Comparison of ENCODE assay signal across 19 cellular contexts in genomic region chr1:234281826-234282489, GRCh38.
DNase-seq lines count a peak whose midpoint lies in the region; ATAC-seq and TF ChIP-seq lines count a peak whose summit lies in the region.
"Had no signal": no experiment of that assay in that cellular context is flagged by ENCODE, and none has a peak within 500 bp of the region (broad histone marks: within the 10 kb centered on the region; RNA-seq: fewer than 3 reads in every experiment).

No MANE protein-coding gene starts in this region.

- no peak for ATAC-seq in left colon
- ATAC-seq in HG03108 (IDR thresholded peaks at IDR 0.05; ENCODE audit: unreplicated experiment) = no peak
- no peak for ATAC-seq in naive thymus-derived CD8-positive, alpha-beta T cell
- ATAC-seq: mucosa of descending colon, pancreas, T-cell, WTC11 had no signal

- POLR2A ChIA-PET in naive thymus-derived CD8-positive, alpha-beta T cell (lab: Charles Lee) = no interaction called here

- DNase-seq in NCI-H1092 treated with DMSO at 0.1 percent for 48 hours (lab: John Stamatoyannopoulos, UW) = peak; percentile 16
- no peak for DNase-seq in NCI-H1092 (lab: John Stamatoyannopoulos, UW)
- peak in 34 of 61 donors; percentile 4 to 67 (median 18) for DNase-seq in caudate nucleus (lab: John Stamatoyannopoulos, UW)
- DNase-seq in medulla oblongata (ENCODE audit: extremely low spot score) = peak; percentile 85
- DNase-seq in type B pancreatic cell (ENCODE audit: extremely low spot score, unreplicated experiment) = no peak
- no peak for DNase-seq in left colon
- DNase-seq in naive thymus-derived CD8-positive, alpha-beta T cell = no peak
- DNase-seq: HFFc6, islet precursor cell, mucosa of descending colon, MV-4-11, pancreas, small intestine, T-cell had no signal

- no peak for TF ChIP-seq CTCF in type B pancreatic cell (conservative IDR thresholded peaks at IDR 0.05)

- H3K9me3 Mint-ChIP-seq in type B pancreatic cell = no peaks in the 10 kb centered on the region
- H3K9me3 Mint-ChIP-seq in naive thymus-derived CD8-positive, alpha-beta T cell = no peaks in the 10 kb centered on the region
- H3K9me3 Mint-ChIP-seq: T-cell had no signal

- intact Hi-C loops in left colon (cut with DNase I, micrococcal nuclease) = no loop called here

- H3K36me3 Mint-ChIP-seq in type B pancreatic cell = no peaks in the 10 kb centered on the region
- H3K36me3 Mint-ChIP-seq in naive thymus-derived CD8-positive, alpha-beta T cell = no peaks in the 10 kb centered on the region
- H3K36me3 Mint-ChIP-seq: T-cell, WTC11 had no signal

- H3K27me3 Mint-ChIP-seq in type B pancreatic cell = peaks cover 34% of the 10 kb centered on the region
- H3K27me3 Mint-ChIP-seq in naive thymus-derived CD8-positive, alpha-beta T cell = peaks cover 0 to 10% (median 0%) of the 10 kb centered on the region in 5 donors

- peaks cover 4% of the 10 kb centered on the region for H3K4me1 Mint-ChIP-seq in type B pancreatic cell (ENCODE audit: unreplicated experiment)
- peaks cover 0 to 2% (median 0%) of the 10 kb centered on the region in 4 donors for H3K4me1 Mint-ChIP-seq in naive thymus-derived CD8-positive, alpha-beta T cell
- H3K4me1 Mint-ChIP-seq: T-cell had no signal

- H3K27ac Mint-ChIP-seq in type B pancreatic cell = no peak overlapping the region
- no peak overlapping the region for H3K27ac Mint-ChIP-seq in naive thymus-derived CD8-positive, alpha-beta T cell
- H3K27ac Mint-ChIP-seq: HFFc6, T-cell, WTC11 had no signal

- H3K4me3 Mint-ChIP-seq in type B pancreatic cell = peak overlapping the region; percentile 15
- H3K4me3 Mint-ChIP-seq in naive thymus-derived CD8-positive, alpha-beta T cell = no peak overlapping the region
- H3K4me3 Mint-ChIP-seq: HFFc6, T-cell, WTC11 had no signal

- H3K27ac ChIP-seq in caudate nucleus (ENCODE audit: low read depth, low read length) = peak overlapping the region; percentile 38
- H3K27ac ChIP-seq: 22Rv1, adrenal gland, pancreas, tibial nerve had no signal

Comparison
In these comparisons a context has a peak if more than half of its experiments do, and no peak if none do; other contexts are left out.
1. DNase-seq: peak in NCI-H1092 treated with DMSO at 0.1 percent for 48 hours (single experiment), caudate nucleus (34 of 61) and medulla oblongata (single experiment); none in NCI-H1092 (single experiment), type B pancreatic cell (single experiment), left colon (0 of 2) and naive thymus-derived CD8-positive, alpha-beta T cell (0 of 10).